14 cellular contexts compared by ENCODE assay signal in genomic region chr12:67721216-67721615, GRCh38.
DNase-seq lines count a peak whose midpoint lies in the region; ATAC-seq and TF ChIP-seq lines count a peak whose summit lies in the region.
"Had no signal": no experiment of that assay in that cellular context is flagged by ENCODE, and none has a peak within 500 bp of the region (broad histone marks: within the 10 kb centered on the region; RNA-seq: fewer than 3 reads in every experiment).

No MANE protein-coding gene starts in this region.

- BruUV-seq in PC-3 (replicated peaks; lab: Mats Ljungman, UMichigan): no TSS peak
- no TSS peak for BruUV-seq in mammary epithelial cell (replicated peaks; lab: Mats Ljungman, UMichigan)

- H3K36me3 ChIP-seq in PC-3 (ENCODE audit: low read depth, low read length) (no peaks in the 10 kb centered on the region), heart left ventricle (no peaks in the 10 kb centered on the region), suprapubic skin (no peaks in the 10 kb centered on the region), mammary epithelial cell (ENCODE audit: insufficient read depth, low read length) (no peaks in the 10 kb centered on the region), adrenal gland (replicated peaks in 1 of 2) (no peaks in the 10 kb centered on the region)
- H3K36me3 ChIP-seq: breast epithelium had no signal

- H3K36me3 Mint-ChIP-seq in nephron (ENCODE audit: low read depth): no peaks in the 10 kb centered on the region

- no peaks in the 10 kb centered on the region for H3K9me3 Mint-ChIP-seq in nephron

- dilution Hi-C loops in mammary epithelial cell (cut with HindIII; ENCODE audit: low sequenced_read_pairs): no loop called here

- H3K4me1 ChIP-seq in PC-3 (ENCODE audit: insufficient read depth, low read length) (peaks cover 29% of the 10 kb centered on the region), heart left ventricle (peaks cover 0 to 32% (median 19%) of the 10 kb centered on the region in 12 donors), suprapubic skin (peaks cover 6% of the 10 kb centered on the region), mammary epithelial cell (ENCODE audit: insufficient read depth, low read length) (no peaks in the 10 kb centered on the region), adrenal gland (replicated peaks in 1 of 2) (peaks cover 0 to 7% of the 10 kb centered on the region in 2 donors)

- H3K4me3 Mint-ChIP-seq in nephron: no peak overlapping the region

- H3K4me3 ChIP-seq in PC-3 (ENCODE audit: low read length) (no peak overlapping the region), heart left ventricle (no peak overlapping the region), suprapubic skin (no peak overlapping the region), mammary epithelial cell (replicated peaks in 1 of 3; ENCODE audit: insufficient read depth in 1 of 3, low read depth in 2 of 3, low read length in 3 of 3) (no peak overlapping the region), adrenal gland (no peak overlapping the region)
- H3K4me3 ChIP-seq: breast epithelium had no signal

- intact Hi-C loops in PC-3 (cut with micrococcal nuclease): loop anchor here (2.0 to 5.0 kb wide), 3 partner anchors 46 to 221 kb away; no protein-coding TSS in a partner anchor
- intact Hi-C loops in heart left ventricle (cut with DNase I): loop anchor here in 6 of 10 donors (2.0 to 10.0 kb wide), 6 partner anchors 26 to 221 kb away; no protein-coding TSS in a partner anchor
- intact Hi-C loops in mammary epithelial cell (cut with micrococcal nuclease): no loop called here
- intact Hi-C loops in adrenal gland (cut with DNase I): no loop called here

- TF ChIP-seq CTCF in 22Rv1 (IDR thresholded peaks at IDR 0.05): no peak
- no peak for TF ChIP-seq CTCF in PC-3 (conservative IDR thresholded peaks at IDR 0.05; ENCODE audit: low read depth, low read length)
- TF ChIP-seq CTCF in heart left ventricle (IDR thresholded peaks at IDR 0.05): no peak
- TF ChIP-seq CTCF in nephron (IDR thresholded peaks at IDR 0.05; ENCODE audit: unreplicated experiment in 3 of 3): no peak
- no peak for TF ChIP-seq CTCF in suprapubic skin (IDR thresholded peaks at IDR 0.05)
- TF ChIP-seq CTCF in mammary epithelial cell (conservative IDR thresholded peaks at IDR 0.05 in 1 of 2, IDR thresholded peaks at IDR 0.05 in 1 of 2; ENCODE audit: extremely low read depth in 1 of 2, insufficient read depth in 1 of 2, low read depth in 1 of 2, low read length in 2 of 2): no peak
- TF ChIP-seq CTCF in adrenal gland (IDR thresholded peaks at IDR 0.05): no peak

- H2AFZ ChIP-seq in PC-3 (ENCODE audit: low read length): no peak overlapping the region
- no peak overlapping the region for H2AFZ ChIP-seq in mammary epithelial cell (ENCODE audit: low read depth, low read length)

- no peak for TF ChIP-seq POLR2A in heart left ventricle (IDR thresholded peaks at IDR 0.05)
- no peak for TF ChIP-seq POLR2A in suprapubic skin (IDR thresholded peaks at IDR 0.05)
- no peak for TF ChIP-seq POLR2A in adrenal gland (IDR thresholded peaks at IDR 0.05)

- H3K4me2 ChIP-seq in PC-3 (ENCODE audit: low read length) (peak overlapping the region; percentile 46), mammary epithelial cell (ENCODE audit: insufficient read depth, low read depth, low read length) (no peak overlapping the region)

- CTCF ChIA-PET in PC-3 (lab: Charles Lee): no interaction called here
- CTCF ChIA-PET in mammary epithelial cell (lab: Charles Lee; ENCODE audit: low non-redundant PET): no interaction called here

- H3K27ac Mint-ChIP-seq in nephron: peak overlapping the region in 2 of 3 experiments; percentile 26 to 37

- DNase-seq in PC-3 (no peak), heart left ventricle (peak in 4 of 5 donors; percentile 55 to 63 (median 58)), suprapubic skin (ENCODE audit: low spot score in 2 of 2) (no peak), mammary epithelial cell (no peak), adrenal gland (no peak)
- DNase-seq: activated naive CD4-positive, alpha-beta T cell treated with Interleukin-2 at 50 U/mL for 16 hours; Calu3; kidney glomerular epithelial cell; NCI-H2171 had no signal

- 15 to 30% (median 26%) methylated on average over 4 of the region's 4 CpGs for WGBS in heart left ventricle, 4 donors
- 47% methylated on average over 4 of the region's 4 CpGs for WGBS in suprapubic skin
- 17% methylated on average over 4 of the region's 4 CpGs for WGBS in mammary epithelial cell (ENCODE audit: low coverage, missing lambda C conversion rate)
- 26 to 54% (median 35%) methylated on average over 4 of the region's 4 CpGs for WGBS in adrenal gland, 4 donors

- TF ChIP-seq EP300 in suprapubic skin (IDR thresholded peaks at IDR 0.05): no peak

- POLR2A ChIA-PET in PC-3 (lab: Charles Lee; ENCODE audit: unreplicated experiment): interaction anchor here (0.8 kb wide), 1 partner anchor 45 kb away, joined by 3 read pairs; no protein-coding TSS in a partner anchor

- in situ Hi-C loops in mammary epithelial cell (cut with MboI; ENCODE audit: low sequenced_read_pairs in 2 of 2): no loop called here

- no peaks in the 10 kb centered on the region for H3K27me3 ChIP-seq in PC-3 (ENCODE audit: low read length)
- no peaks in the 10 kb centered on the region for H3K27me3 ChIP-seq in heart left ventricle
- H3K27me3 ChIP-seq in suprapubic skin: no peaks in the 10 kb centered on the region
- H3K27me3 ChIP-seq in mammary epithelial cell (ENCODE audit: insufficient read depth, low read length): no peaks in the 10 kb centered on the region
- no peaks in the 10 kb centered on the region for H3K27me3 ChIP-seq in adrenal gland
- H3K27me3 ChIP-seq: breast epithelium had no signal

- H3K27ac ChIP-seq in 22Rv1 (peak overlapping the region; percentile 66), PC-3 (ENCODE audit: low read length) (no peak overlapping the region), heart left ventricle (peak overlapping the region in 11 of 12 donors; percentile 32 to 83 (median 65)), suprapubic skin (no peak overlapping the region), mammary epithelial cell (ENCODE audit: insufficient read depth, low read depth, low read length) (no peak overlapping the region), adrenal gland (no peak overlapping the region)
- H3K27ac ChIP-seq: breast epithelium had no signal

- ATAC-seq in PC-3: no peak
- ATAC-seq in heart left ventricle: peak; percentile 89 to 96 (median 91)
- no peak for ATAC-seq in GM19023 (IDR thresholded peaks at IDR 0.05; ENCODE audit: unreplicated experiment)
- ATAC-seq: HCT116 had no signal

- H3K4me1 Mint-ChIP-seq in nephron: peaks cover 29% of the 10 kb centered on the region

- H3K79me2 ChIP-seq in PC-3 (ENCODE audit: low read length): no peaks in the 10 kb centered on the region
- H3K79me2 ChIP-seq in mammary epithelial cell (ENCODE audit: insufficient read depth, low read length): no peaks in the 10 kb centered on the region

- no peaks in the 10 kb centered on the region for H3F3A ChIP-seq in PC-3 (ENCODE audit: low read length, unreplicated experiment)

- H3K9me2 ChIP-seq in PC-3 (replicated peaks; ENCODE audit: low read length): no peaks in the 10 kb centered on the region

- H3K9ac ChIP-seq in PC-3 (ENCODE audit: low read length): no peak overlapping the region
- no peak overlapping the region for H3K9ac ChIP-seq in mammary epithelial cell (ENCODE audit: insufficient read depth, low read length)

- H3K9me3 ChIP-seq in PC-3 (ENCODE audit: low read length) (no peaks in the 10 kb centered on the region), heart left ventricle (no peaks in the 10 kb centered on the region), suprapubic skin (no peaks in the 10 kb centered on the region), mammary epithelial cell (replicated peaks; ENCODE audit: insufficient read depth, low read length) (no peaks in the 10 kb centered on the region), adrenal gland (replicated peaks in 1 of 3) (no peaks in the 10 kb centered on the region)
- H3K9me3 ChIP-seq: breast epithelium had no signal

- peaks cover 10% of the 10 kb centered on the region for H3K27me3 Mint-ChIP-seq in nephron (ENCODE audit: low read depth)

- no peaks in the 10 kb centered on the region for H4K20me1 ChIP-seq in PC-3 (ENCODE audit: low read length)
- no peaks in the 10 kb centered on the region for H4K20me1 ChIP-seq in mammary epithelial cell (ENCODE audit: insufficient read depth, low read length)

Comparison
In these comparisons a context has a peak if more than half of its experiments do, and no peak if none do; other contexts are left out.
1. H3K27ac ChIP-seq: peak in 22Rv1 (single experiment) and heart left ventricle (11 of 12); none in PC-3 (single experiment), suprapubic skin (single experiment), mammary epithelial cell (single experiment) and adrenal gland (0 of 5).
2. ATAC-seq: peak in heart left ventricle (4 of 4); none in PC-3 (single experiment) and GM19023 (single experiment).
3. DNase-seq: peak in heart left ventricle (4 of 5); none in PC-3 (single experiment), suprapubic skin (0 of 2), mammary epithelial cell (single experiment) and adrenal gland (0 of 7).
4. intact Hi-C loops: an anchor here in PC-3 (2.0 to 5.0 kb wide) and heart left ventricle (2.0 to 10.0 kb wide); none called in mammary epithelial cell and adrenal gland.